Comparison of ENCODE assay signal across 8 cellular contexts in the genomic region with DNA sequence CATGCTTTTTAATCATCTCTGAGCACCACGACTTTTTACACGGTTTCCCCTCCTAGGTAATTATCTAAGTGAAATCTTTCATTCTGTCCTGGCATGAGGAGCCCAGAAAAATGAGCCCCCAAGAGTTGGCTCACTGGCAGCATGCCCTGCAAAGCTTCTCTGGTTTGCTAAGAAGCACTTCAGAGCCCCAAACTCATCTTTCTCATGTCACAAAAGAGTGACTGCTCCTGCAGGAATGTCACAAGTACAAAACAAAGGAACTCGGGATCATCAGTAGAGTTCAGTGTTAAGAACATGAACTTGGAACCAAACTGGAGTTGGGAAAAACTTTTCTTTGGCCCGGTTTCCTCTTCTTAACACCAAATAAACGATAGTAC.
A peak's percentile ranks its signal among the peaks of the same experiment; 100 is the strongest.
DNase-seq lines count a peak whose midpoint lies in the region; ATAC-seq, FAIRE-seq and TF ChIP-seq lines count a peak whose summit lies in the region.

No MANE protein-coding gene starts in this region.

- H3K4me1 ChIP-seq in HUES64 (ENCODE audit: insufficient read depth, low read length), result peaks cover 28% of the 10 kb centered on the region
- H3K4me1 ChIP-seq in mononuclear cell (ENCODE audit: insufficient read depth, low read length), result peaks cover 13% of the 10 kb centered on the region

- H3K9me3 ChIP-seq in HUES64 (ENCODE audit: insufficient read depth, low read depth, low read length) (no peaks in the 10 kb centered on the region), mononuclear cell (ENCODE audit: low read depth, low read length) (no peaks in the 10 kb centered on the region)

- DNase-seq in A172 (ENCODE audit: low spot score) (peak; percentile 11), bronchial epithelial cell (ENCODE audit: low read depth) (no peak), NCI-H1436 treated with DMSO at 0.1 percent for 48 hours (lab: John Stamatoyannopoulos, UW) (no peak), cerebellar nuclear complex (lab: John Stamatoyannopoulos, UW) (no peak), hepatic stellate cell (ENCODE audit: low spot score) (no peak)

- ATAC-seq in HG02973 (IDR thresholded peaks at IDR 0.05; ENCODE audit: unreplicated experiment), result no peak

- H3K27ac ChIP-seq in HUES64 (ENCODE audit: low read depth, low read length), result peak overlapping the region; percentile 42; the same call in 1 of the 2 replicates

- H3K36me3 ChIP-seq in HUES64 (ENCODE audit: insufficient read depth, low read length) (no peaks in the 10 kb centered on the region), bronchial epithelial cell (ENCODE audit: control insufficient read depth, insufficient read depth, low read length) (no peaks in the 10 kb centered on the region)

- TF ChIP-seq CTCF in bronchial epithelial cell (IDR thresholded peaks at IDR 0.05; ENCODE audit: insufficient read depth, low read length, severe bottlenecking), result no peak

- peak overlapping the region; percentile 44 for H3K4me3 ChIP-seq in HUES64 (ENCODE audit: low read length)
- H3K4me3 ChIP-seq in bronchial epithelial cell (ENCODE audit: low read depth, low read length), result peak overlapping the region; percentile 34
- H3K4me3 ChIP-seq in mononuclear cell (ENCODE audit: low read length), result peak overlapping the region; percentile 56

- FAIRE-seq in bronchial epithelial cell (lab: Jason Lieb, UNC), result no peak

- 33% methylated on average over 5 of the region's 5 CpGs for WGBS in HUES64

- H3K9ac ChIP-seq in HUES64 (ENCODE audit: low read depth, low read length), result no peak overlapping the region

- H3K27me3 ChIP-seq in HUES64 (ENCODE audit: insufficient read depth, low read length), result peaks cover 3% of the 10 kb centered on the region
- H3K27me3 ChIP-seq in bronchial epithelial cell (ENCODE audit: control insufficient read depth, insufficient read depth, low read length), result peaks cover 1% of the 10 kb centered on the region
- H3K27me3 ChIP-seq in mononuclear cell (ENCODE audit: insufficient read depth, low read length), result no peaks in the 10 kb centered on the region
